Comparison of ENCODE assay signal across 12 cellular contexts in genomic region chr17:45306623-45307022, GRCh38. TPM values are rescaled to one million over a fixed set of nuclear protein-coding genes. Genes with fewer than 3 reads are reported as not detected.
A peak's percentile ranks its signal among the peaks of the same experiment; 100 is the strongest.
DNase-seq lines count a peak whose midpoint lies in the region; ATAC-seq and TF ChIP-seq lines count a peak whose summit lies in the region.
"Had no signal": no experiment of that assay in that cellular context is flagged by ENCODE, and none has a peak within 500 bp of the region (broad histone marks: within the 10 kb centered on the region; RNA-seq: fewer than 3 reads in every experiment).

No MANE protein-coding gene starts in this region.

- H3K9me3 ChIP-seq in SK-N-SH = no peaks in the 10 kb centered on the region
- H3K9me3 ChIP-seq in RWPE2 (ENCODE audit: severe bottlenecking) = no peaks in the 10 kb centered on the region
- no peaks in the 10 kb centered on the region for H3K9me3 ChIP-seq in PC-9 (ENCODE audit: insufficient read depth, low read depth)

- peak overlapping the region; percentile 69 for H3K4me3 Mint-ChIP-seq in stimulated activated effector memory CD8-positive, alpha-beta T cell treated with anti-CD3 and anti-CD28 coated beads, Interleukin-12 subunit alpha, Interleukin-12 subunit beta, amount 100 ng/mL, for 72 hours

- no peak for ATAC-seq in SK-N-SH treated with all-trans-retinoic acid at 6 μM for 48 hours
- no peak for ATAC-seq in RWPE2 (ENCODE audit: low read depth)
- no peak for ATAC-seq in stimulated activated effector memory CD8-positive, alpha-beta T cell treated with anti-CD3 and anti-CD28 coated beads, Interleukin-12 subunit alpha, Interleukin-12 subunit beta, amount 100 ng/mL, for 72 hours
- ATAC-seq in HG02970 (IDR thresholded peaks at IDR 0.05; ENCODE audit: low FRiP score, unreplicated experiment) = no peak

- no peak for DNase-seq in SK-N-SH
- no peak for DNase-seq in RWPE2 (ENCODE audit: low spot score)
- DNase-seq in fibroblast of the aortic adventitia (ENCODE audit: low read depth) = no peak
- no peak for DNase-seq in stimulated activated effector memory CD8-positive, alpha-beta T cell treated with anti-CD3 and anti-CD28 coated beads, Interleukin-12 subunit alpha, Interleukin-12 subunit beta, amount 100 ng/mL, for 72 hours (ENCODE audit: low spot score in 2 of 2)
- no peak for DNase-seq in SW 1271 (lab: John Stamatoyannopoulos, UW)
- DNase-seq in PC-9 = no peak
- DNase-seq: activated gamma-delta T cell, NCI-H2107 had no signal

- WGBS in SK-N-SH (ENCODE audit: low lambda C conversion rate) = 82% methylated on average over 5 of the region's 5 CpGs

- peak; percentile 16; the same call in 1 of the 2 replicates for TF ChIP-seq RAD21 in SK-N-SH (IDR thresholded peaks at IDR 0.05; ENCODE audit: low read length)

- POLR2A ChIA-PET in SK-N-SH (lab: Yijun Ruan, JAX) = no interaction called here
- POLR2A ChIA-PET in PC-9 (lab: Charles Lee; ENCODE audit: unreplicated experiment) = interaction anchor here (0.7 kb wide), 1 partner anchor 37 kb away, joined by 3 read pairs; no protein-coding TSS in a partner anchor

- H3F3A ChIP-seq in SK-N-SH (replicated peaks; ENCODE audit: insufficient read depth) (peaks cover 45% of the 10 kb centered on the region), PC-9 (ENCODE audit: insufficient read depth, low read depth) (peaks cover 69% of the 10 kb centered on the region)

- TF ChIP-seq CTCF in SK-N-SH (IDR thresholded peaks at IDR 0.05) (peak; percentile 45), RWPE2 (IDR thresholded peaks at IDR 0.05; ENCODE audit: poor library complexity, severe bottlenecking) (no peak), fibroblast of the aortic adventitia (IDR thresholded peaks at IDR 0.05; ENCODE audit: insufficient read depth, low read length) (peak; percentile 23), PC-9 (conservative IDR thresholded peaks at IDR 0.05) (no peak)

- H3K27me3 ChIP-seq in SK-N-SH (ENCODE audit: insufficient read depth) = no peaks in the 10 kb centered on the region
- H3K27me3 ChIP-seq in RWPE2 (ENCODE audit: insufficient read depth, poor library complexity, severe bottlenecking) = no peaks in the 10 kb centered on the region
- no peaks in the 10 kb centered on the region for H3K27me3 ChIP-seq in PC-9 (ENCODE audit: insufficient read depth, low read depth)

- no peak for TF ChIP-seq EP300 in SK-N-SH (IDR thresholded peaks at IDR 0.05; ENCODE audit: borderline replicate concordance in 1 of 2, low read depth in 1 of 2, low read length in 1 of 2)

- H3K4me2 ChIP-seq in SK-N-SH (0 out of 2 replicates have a peak overlapping the region, but pooled peaks have one; percentile 23), PC-9 (no peak overlapping the region)

- H3K9me2 ChIP-seq in SK-N-SH = no peaks in the 10 kb centered on the region
- H3K9me2 ChIP-seq in PC-9 (ENCODE audit: insufficient read depth) = no peaks in the 10 kb centered on the region

- H3K9ac ChIP-seq in SK-N-SH = no peak overlapping the region

- intact Hi-C loops in PC-9 (cut with micrococcal nuclease; ENCODE audit: unreplicated experiment) = no loop called here

- CTCF ChIA-PET in SK-N-SH (lab: Yijun Ruan, JAX) = interaction anchor here (0.6 to 2.5 kb wide), 9 partner anchors 12 to 88 kb away, joined by 3 to 15 read pairs (median 4); no protein-coding TSS in a partner anchor
- CTCF ChIA-PET in PC-9 (lab: Charles Lee) = interaction anchor here (0.6 kb wide), 1 partner anchor 279 kb away, joined by 3 read pairs; no protein-coding TSS in a partner anchor

- H4K20me1 ChIP-seq in SK-N-SH (ENCODE audit: insufficient read depth) (peaks cover 54% of the 10 kb centered on the region), PC-9 (ENCODE audit: insufficient read depth) (peaks cover 34% of the 10 kb centered on the region)

- peaks cover 15 to 32% of the 10 kb centered on the region in 2 experiments for H3K36me3 ChIP-seq in SK-N-SH (replicated peaks in 1 of 2; ENCODE audit: control insufficient read depth in 1 of 2, insufficient read depth in 2 of 2, low read length in 1 of 2)
- H3K36me3 ChIP-seq in RWPE2 (ENCODE audit: low read depth) = peaks cover 39% of the 10 kb centered on the region
- H3K36me3 ChIP-seq in PC-9 (ENCODE audit: low read depth) = peaks cover 55% of the 10 kb centered on the region

- H3K4me1 ChIP-seq in SK-N-SH (ENCODE audit: control insufficient read depth in 1 of 2, insufficient read depth in 2 of 2, low read depth in 1 of 2, low read length in 1 of 2) (peaks cover 20 to 43% of the 10 kb centered on the region in 2 experiments), RWPE2 (ENCODE audit: insufficient read depth, poor library complexity, severe bottlenecking) (peaks cover 52% of the 10 kb centered on the region), PC-9 (replicated peaks; ENCODE audit: insufficient read depth) (peaks cover 38% of the 10 kb centered on the region)

- H3K4me3 ChIP-seq in SK-N-SH (ENCODE audit: low read depth in 2 of 2, low read length in 1 of 2) (no peak overlapping the region), RWPE2 (ENCODE audit: severe bottlenecking) (no peak overlapping the region), fibroblast of the aortic adventitia (ENCODE audit: low read depth, low read length) (no peak overlapping the region), PC-9 (no peak overlapping the region)

- H2AFZ ChIP-seq in SK-N-SH (ENCODE audit: low read depth) (no peak overlapping the region), PC-9 (no peak overlapping the region)

- H3K27ac ChIP-seq in SK-N-SH (ENCODE audit: low read depth in 2 of 2, low read length in 1 of 2) = peak overlapping the region in 1 of 2 experiments; percentile 98; a peak in 2 of 4 replicates
- H3K27ac ChIP-seq in RWPE2 (ENCODE audit: poor library complexity, severe bottlenecking) = peak overlapping the region; percentile 71
- no peak overlapping the region for H3K27ac ChIP-seq in PC-9

- peaks cover 96% of the 10 kb centered on the region for H3K79me2 ChIP-seq in SK-N-SH (ENCODE audit: insufficient read depth)
- H3K79me2 ChIP-seq in PC-9 (ENCODE audit: low read depth) = peaks cover 98% of the 10 kb centered on the region

- H3K9me3 Mint-ChIP-seq in stimulated activated effector memory CD8-positive, alpha-beta T cell treated with anti-CD3 and anti-CD28 coated beads, Interleukin-12 subunit alpha, Interleukin-12 subunit beta, amount 100 ng/mL, for 72 hours = no peaks in the 10 kb centered on the region

- peaks cover 76% of the 10 kb centered on the region for H3K4me1 Mint-ChIP-seq in stimulated activated effector memory CD8-positive, alpha-beta T cell treated with anti-CD3 and anti-CD28 coated beads, Interleukin-12 subunit alpha, Interleukin-12 subunit beta, amount 100 ng/mL, for 72 hours

- no TSS peak for BruUV-seq in PC-9 (replicated peaks; lab: Mats Ljungman, UMichigan)

- peaks cover 94% of the 10 kb centered on the region for H3K36me3 Mint-ChIP-seq in stimulated activated effector memory CD8-positive, alpha-beta T cell treated with anti-CD3 and anti-CD28 coated beads, Interleukin-12 subunit alpha, Interleukin-12 subunit beta, amount 100 ng/mL, for 72 hours

- H3K27ac Mint-ChIP-seq in stimulated activated effector memory CD8-positive, alpha-beta T cell treated with anti-CD3 and anti-CD28 coated beads, Interleukin-12 subunit alpha, Interleukin-12 subunit beta, amount 100 ng/mL, for 72 hours = peak overlapping the region; percentile 95

TF ChIP-seq in SK-N-SH, 30 proteins besides CTCF, POLR2A, EP300 and RAD21 (continues in another document):
- no peak for TF ChIP-seq SMC3 (IDR thresholded peaks at IDR 0.05; ENCODE audit: low read depth, low read length)
- TF ChIP-seq, protein P1, sequence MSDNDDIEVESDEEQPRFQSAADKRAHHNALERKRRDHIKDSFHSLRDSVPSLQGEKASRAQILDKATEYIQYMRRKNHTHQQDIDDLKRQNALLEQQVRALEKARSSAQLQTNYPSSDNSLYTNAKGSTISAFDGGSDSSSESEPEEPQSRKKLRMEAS (IDR thresholded peaks at IDR 0.05; ENCODE audit: low read depth) = no peak
- TF ChIP-seq, protein P2, sequence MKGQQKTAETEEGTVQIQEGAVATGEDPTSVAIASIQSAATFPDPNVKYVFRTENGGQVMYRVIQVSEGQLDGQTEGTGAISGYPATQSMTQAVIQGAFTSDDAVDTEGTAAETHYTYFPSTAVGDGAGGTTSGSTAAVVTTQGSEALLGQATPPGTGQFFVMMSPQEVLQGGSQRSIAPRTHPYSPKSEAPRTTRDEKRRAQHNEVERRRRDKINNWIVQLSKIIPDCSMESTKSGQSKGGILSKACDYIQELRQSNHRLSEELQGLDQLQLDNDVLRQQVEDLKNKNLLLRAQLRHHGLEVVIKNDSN (IDR thresholded peaks at IDR 0.05; ENCODE audit: borderline replicate concordance, low read depth) = no peak
- no peak for TF ChIP-seq JUND (IDR thresholded peaks at IDR 0.05)
- TF ChIP-seq TAF1 (IDR thresholded peaks at IDR 0.05; ENCODE audit: borderline replicate concordance, low read depth, low read length) = no peak
- TF ChIP-seq RXRA (IDR thresholded peaks at IDR 0.05; ENCODE audit: borderline replicate concordance, low read depth) = no peak

TF ChIP-seq in SK-N-SH treated with all-trans-retinoic acid at 6 μM for 48 hours, 23 proteins besides CTCF, POLR2A, EP300 and RAD21 (continues in another document):
- TF ChIP-seq POU6F1 (CRISPR knock-in tag; IDR thresholded peaks at IDR 0.05; ENCODE audit: borderline replicate concordance, low read depth) (no peak), OSR1 (CRISPR knock-in tag; IDR thresholded peaks at IDR 0.05) (no peak), ZNF8 (CRISPR knock-in tag; IDR thresholded peaks at IDR 0.05) (no peak), BACH2 (CRISPR knock-in tag; IDR thresholded peaks at IDR 0.05; ENCODE audit: borderline replicate concordance) (no peak)

RNA-seq across cellular contexts. Expression of gene MAP3K14, which starts 10.2 kb away (rescaled TPM):
- polyA plus RNA-seq in SK-N-SH (2012; rRNA removed) = 11.9 and 13.7 TPM in 2 replicates
- polyA plus RNA-seq in SK-N-SH (2012; cell fraction: cytosol; rRNA removed) = 4.4 and 7.2 TPM in 2 replicates
- 51.1 and 59.6 TPM in 2 replicates for polyA plus RNA-seq in SK-N-SH (2012; cell fraction: nucleus; rRNA removed)
- total RNA-seq in fibroblast of the aortic adventitia (ENCODE audit: low replicate concordance) (1.6 and 3.3 TPM in 2 replicates), PC-9 (2021) (58.3 and 72.4 TPM in 2 replicates)

RNA-seq across cellular contexts. Expression of gene SPATA32, which starts 44.7 kb away (rescaled TPM):
- polyA plus RNA-seq in SK-N-SH (2012; rRNA removed) = 0.08 TPM in 1 of 2 replicates, not detected in the other
- not detected in 2 replicates for polyA plus RNA-seq in SK-N-SH (2012; cell fraction: cytosol; rRNA removed)
- 0.10 TPM in 1 of 2 replicates, not detected in the other for polyA plus RNA-seq in SK-N-SH (2012; cell fraction: nucleus; rRNA removed)
- total RNA-seq in fibroblast of the aortic adventitia (ENCODE audit: low replicate concordance) (not detected in 2 replicates), PC-9 (2021) (0.35 and 0.48 TPM in 2 replicates)
- total RNA-seq: A172, mesenteric fat pad had no signal

Comparison
In these comparisons a context has a peak if more than half of its experiments do, and no peak if none do; other contexts are left out.
1. CTCF ChIP-seq: peak in SK-N-SH (single experiment) and fibroblast of the aortic adventitia (single experiment); none in RWPE2 (single experiment) and PC-9 (single experiment).
2. RNA of gene MAP3K14, which starts 10.2 kb away (total RNA-seq): 58.3 to 72.4 TPM in PC-9; 1.6 to 3.3 TPM in fibroblast of the aortic adventitia; every median in the first group is over 10 times any median in the second.